ENCODE assay signal across 19 cellular contexts in genomic region chr17:67055811-67056745, GRCh38. TPM values are rescaled to one million over a fixed set of nuclear protein-coding genes. Genes with fewer than 3 reads are reported as not detected.
DNase-seq lines count a peak whose midpoint lies in the region; ATAC-seq and TF ChIP-seq lines count a peak whose summit lies in the region.
"Had no signal": no experiment of that assay in that cellular context is flagged by ENCODE, and none has a peak within 500 bp of the region (broad histone marks: within the 10 kb centered on the region; RNA-seq: fewer than 3 reads in every experiment).

No MANE protein-coding gene starts in this region.

- no peak for TF ChIP-seq CTCF in RWPE2 (IDR thresholded peaks at IDR 0.05; ENCODE audit: poor library complexity, severe bottlenecking)
- TF ChIP-seq CTCF in type B pancreatic cell (conservative IDR thresholded peaks at IDR 0.05): no peak

- WGBS in right cardiac atrium: 84% methylated on average over 29 of the region's 29 CpGs

- no peaks in the 10 kb centered on the region for H3K36me3 Mint-ChIP-seq in type B pancreatic cell

- no peaks in the 10 kb centered on the region for H3K4me1 Mint-ChIP-seq in type B pancreatic cell (ENCODE audit: unreplicated experiment)
- H3K4me1 Mint-ChIP-seq: activated naive CD4-positive, alpha-beta T cell treated with anti-CD3 and anti-CD28 coated beads, Interleukin-2, amount 50 U/mL, for 24 hours; brain had no signal

- H3K27me3 ChIP-seq in right cardiac atrium (ENCODE audit: control insufficient read depth, insufficient read depth) (no peaks in the 10 kb centered on the region), RWPE2 (ENCODE audit: insufficient read depth, poor library complexity, severe bottlenecking) (no peaks in the 10 kb centered on the region)
- H3K27me3 ChIP-seq: esophagus squamous epithelium, hepatocyte had no signal

- intact Hi-C loops in Right ventricle myocardium inferior (cut with DNase I) (no loop called here), right cardiac atrium (cut with DNase I) (no loop called here)

- no peaks in the 10 kb centered on the region for H3K36me3 ChIP-seq in RWPE2 (ENCODE audit: low read depth)
- H3K36me3 ChIP-seq: esophagus squamous epithelium had no signal

- ATAC-seq in Right ventricle myocardium inferior (peak; percentile 62), right cardiac atrium (no peak), RWPE2 (ENCODE audit: low read depth) (no peak), left lobe of liver (no peak), GM19324 (IDR thresholded peaks at IDR 0.05; ENCODE audit: low FRiP score, unreplicated experiment) (no peak), HG03354 (IDR thresholded peaks at IDR 0.05; ENCODE audit: poor library complexity, severe bottlenecking, unreplicated experiment) (no peak)

- no peaks in the 10 kb centered on the region for H3K9me3 ChIP-seq in right cardiac atrium (ENCODE audit: control insufficient read depth, low read length)
- no peaks in the 10 kb centered on the region for H3K9me3 ChIP-seq in RWPE2 (ENCODE audit: severe bottlenecking)
- H3K9me3 ChIP-seq: esophagus squamous epithelium had no signal

- no peak overlapping the region for H3K4me3 Mint-ChIP-seq in type B pancreatic cell
- H3K4me3 Mint-ChIP-seq: activated naive CD4-positive, alpha-beta T cell treated with anti-CD3 and anti-CD28 coated beads, Interleukin-2, amount 50 U/mL, for 24 hours; brain; T-helper 1 cell treated with Interleukin-12 subunit alpha and Interleukin-12 subunit beta and Interleukin-4 antibody, amounts not matched to agents 30 μg/mL and 1 μg/mL, for 36 hours had no signal

- H3K27ac ChIP-seq in right cardiac atrium (ENCODE audit: low read length) (no peak overlapping the region), RWPE2 (ENCODE audit: poor library complexity, severe bottlenecking) (no peak overlapping the region)
- H3K27ac ChIP-seq: esophagus squamous epithelium, hepatocyte had no signal

- H3K4me3 ChIP-seq in right cardiac atrium (ENCODE audit: low read length) (no peak overlapping the region), RWPE2 (ENCODE audit: severe bottlenecking) (no peak overlapping the region)
- H3K4me3 ChIP-seq: esophagus squamous epithelium, hepatocyte had no signal

- H3K9me3 Mint-ChIP-seq in type B pancreatic cell: no peaks in the 10 kb centered on the region
- H3K9me3 Mint-ChIP-seq: activated naive CD4-positive, alpha-beta T cell treated with anti-CD3 and anti-CD28 coated beads, Interleukin-2, amount 50 U/mL, for 24 hours; T-helper 1 cell treated with Interleukin-12 subunit alpha and Interleukin-12 subunit beta and Interleukin-4 antibody, amounts not matched to agents 30 μg/mL and 1 μg/mL, for 36 hours had no signal

- H3K4me1 ChIP-seq in right cardiac atrium (ENCODE audit: control insufficient read depth, insufficient read depth, low read length) (no peaks in the 10 kb centered on the region), RWPE2 (ENCODE audit: insufficient read depth, poor library complexity, severe bottlenecking) (no peaks in the 10 kb centered on the region)
- H3K4me1 ChIP-seq: esophagus squamous epithelium had no signal

- H3K27ac Mint-ChIP-seq in type B pancreatic cell: no peak overlapping the region
- H3K27ac Mint-ChIP-seq: activated naive CD4-positive, alpha-beta T cell treated with anti-CD3 and anti-CD28 coated beads, Interleukin-2, amount 50 U/mL, for 24 hours; T-helper 1 cell treated with Interleukin-12 subunit alpha and Interleukin-12 subunit beta and Interleukin-4 antibody, amounts not matched to agents 30 μg/mL and 1 μg/mL, for 36 hours had no signal

- H3K27me3 Mint-ChIP-seq in type B pancreatic cell: no peaks in the 10 kb centered on the region
- H3K27me3 Mint-ChIP-seq: activated naive CD4-positive, alpha-beta T cell treated with anti-CD3 and anti-CD28 coated beads, Interleukin-2, amount 50 U/mL, for 24 hours had no signal

- DNase-seq in Right ventricle myocardium inferior (ENCODE audit: missing footprints) (no peak), right cardiac atrium (no peak), RWPE2 (ENCODE audit: low spot score) (peak; percentile 61), left lobe of liver (ENCODE audit: low spot score) (peak; percentile 37), type B pancreatic cell (ENCODE audit: extremely low spot score, unreplicated experiment) (peak; percentile 52), retina (no peak)
- DNase-seq: esophagus squamous epithelium, kidney glomerular epithelial cell, NCI-H187 treated with DMSO at 0.1 percent for 48 hours, NCI-H748 treated with DMSO at 0.1 percent for 48 hours, RPMI8226 had no signal

RNA-seq across cellular contexts. Expression of gene CACNG1, which starts 11.7 kb away (rescaled TPM):
- total RNA-seq in Right ventricle myocardium inferior (not detected), right cardiac atrium (not detected), left lobe of liver (not detected), type B pancreatic cell (ENCODE audit: low replicate concordance) (0.24 and 0.29 TPM in 2 replicates)
- not detected for polyA plus RNA-seq in right cardiac atrium
- total RNA-seq: dermis microvascular lymphatic vessel endothelial cell, esophagus squamous epithelium, hepatocyte, subcutaneous adipose tissue had no signal
- polyA plus RNA-seq: hepatocyte had no signal

Comparison
In these comparisons a context has a peak if more than half of its experiments do, and no peak if none do; other contexts are left out.
1. DNase-seq: peak in RWPE2 (single experiment), left lobe of liver (single experiment) and type B pancreatic cell (single experiment); none in Right ventricle myocardium inferior (single experiment), right cardiac atrium (0 of 3) and retina (single experiment).